Comparison of ENCODE assay signal across 11 cellular contexts in genomic region chr10:114766470-114766869, GRCh38. TPM values are rescaled to one million over a fixed set of nuclear protein-coding genes. Genes with fewer than 3 reads are reported as not detected.
DNase-seq lines count a peak whose midpoint lies in the region; ATAC-seq and TF ChIP-seq lines count a peak whose summit lies in the region.
"Had no signal": no experiment of that assay in that cellular context is flagged by ENCODE, and none has a peak within 500 bp of the region (broad histone marks: within the 10 kb centered on the region; RNA-seq: fewer than 3 reads in every experiment).

No MANE protein-coding gene starts in this region.

- no peaks in the 10 kb centered on the region for H3K36me3 ChIP-seq in HEK293 (ENCODE audit: control insufficient read depth in 2 of 2, insufficient read depth in 1 of 2, low read length in 2 of 2)
- H3K36me3 ChIP-seq in left lung = no peaks in the 10 kb centered on the region
- H3K36me3 ChIP-seq in BE2C = no peaks in the 10 kb centered on the region
- H3K36me3 ChIP-seq: sigmoid colon had no signal

- H3K9me3 Mint-ChIP-seq in memory B cell = no peaks in the 10 kb centered on the region
- H3K9me3 Mint-ChIP-seq: activated naive CD4-positive, alpha-beta T cell treated with anti-CD3 and anti-CD28 coated beads for 36 hours had no signal

- H3K9me3 ChIP-seq in HEK293 (ENCODE audit: control insufficient read depth, insufficient read depth, low read depth, low read length) = no peaks in the 10 kb centered on the region
- H3K9me3 ChIP-seq in left lung = no peaks in the 10 kb centered on the region
- H3K9me3 ChIP-seq in BE2C = no peaks in the 10 kb centered on the region
- H3K9me3 ChIP-seq: sigmoid colon had no signal

- ATAC-seq in memory B cell (ENCODE audit: low read depth) (no peak), GM21786 (IDR thresholded peaks at IDR 0.05; ENCODE audit: unreplicated experiment) (no peak), left lung (no peak)

- H3K4me1 Mint-ChIP-seq in memory B cell = no peaks in the 10 kb centered on the region

- H3K27me3 ChIP-seq in left lung (peaks cover 0 to 41% of the 10 kb centered on the region in 2 donors), BE2C (no peaks in the 10 kb centered on the region)

- POLR2A ChIA-PET in HEK293 (lab: Yijun Ruan, JAX) = interaction anchor here (1.1 to 1.2 kb wide), 2 partner anchors 17 to 56 kb away, joined by 3 to 4 read pairs; no protein-coding TSS in a partner anchor

- H3K27me3 Mint-ChIP-seq in memory B cell = peaks cover 24% of the 10 kb centered on the region

- H3K27ac Mint-ChIP-seq in memory B cell = no peak overlapping the region
- H3K27ac Mint-ChIP-seq: activated naive CD4-positive, alpha-beta T cell treated with anti-CD3 and anti-CD28 coated beads for 36 hours had no signal

- H3K27ac ChIP-seq in HEK293 (ENCODE audit: extremely low read depth, low read depth, low read length) (no peak overlapping the region), caudate nucleus (ENCODE audit: low read depth, low read length) (peak overlapping the region; percentile 64), left lung (no peak overlapping the region)
- H3K27ac ChIP-seq: C4-2B, sigmoid colon had no signal

- in situ Hi-C loops in ACHN (cut with HindIII; ENCODE audit: low pct_ligation_motif_present, low pct_unique_long_range_greater_than_20kb, low sequenced_read_pairs) = no loop called here
- in situ Hi-C loops in KBM-7 (cut with MboI; ENCODE audit: low pct_unique_long_range_greater_than_20kb, low sequenced_read_pairs) = no loop called here

- H3K36me3 Mint-ChIP-seq in memory B cell = no peaks in the 10 kb centered on the region

- H3K4me3 Mint-ChIP-seq in memory B cell = peak overlapping the region; percentile 49
- H3K4me3 Mint-ChIP-seq: activated naive CD4-positive, alpha-beta T cell treated with anti-CD3 and anti-CD28 coated beads for 36 hours had no signal

- intact Hi-C loops in left lung (cut with DNase I) = no loop called here

- DNase-seq in ACHN = peak; percentile 89
- DNase-seq in caudate nucleus (lab: John Stamatoyannopoulos, UW) = no peak
- no peak for DNase-seq in memory B cell (ENCODE audit: low spot score in 2 of 2)
- no peak for DNase-seq in KBM-7
- no peak for DNase-seq in left lung
- DNase-seq in BE2C = no peak
- DNase-seq: activated naive CD4-positive, alpha-beta T cell treated with anti-CD3 and anti-CD28 coated beads for 36 hours; sigmoid colon had no signal

- no peak for TF ChIP-seq CTCF in HEK293 (tag by site-specific recombination; IDR thresholded peaks at IDR 0.05)
- no peak for TF ChIP-seq CTCF in left lung (IDR thresholded peaks at IDR 0.05)
- no peak for TF ChIP-seq CTCF in BE2C (IDR thresholded peaks at IDR 0.05; ENCODE audit: low read depth, low read length)

- peaks cover 7% of the 10 kb centered on the region for H3K4me1 ChIP-seq in HEK293 (ENCODE audit: control insufficient read depth, insufficient read depth, low read length)
- H3K4me1 ChIP-seq in left lung = peaks cover 6 to 10% of the 10 kb centered on the region in 2 donors
- no peaks in the 10 kb centered on the region for H3K4me1 ChIP-seq in BE2C

- CTCF ChIA-PET in HEK293 (lab: Yijun Ruan, JAX) = interaction anchor here (0.6 to 1.0 kb wide), 3 partner anchors 20 to 462 kb away, joined by 3 to 4 read pairs (median 4); no protein-coding TSS in a partner anchor

- peak overlapping the region; percentile 65; the same call in 1 of the 2 replicates for H3K4me3 ChIP-seq in HEK293 (ENCODE audit: low read depth, low read length)
- H3K4me3 ChIP-seq in left lung = no peak overlapping the region
- H3K4me3 ChIP-seq in BE2C (ENCODE audit: low read depth, low read length) = no peak overlapping the region

TF ChIP-seq in HEK293, 187 proteins besides CTCF, POLR2A, EP300 and RAD21:
- TF ChIP-seq ZNF660 (tag by site-specific recombination; IDR thresholded peaks at IDR 0.05) (no peak), OSR2 (tag by site-specific recombination; IDR thresholded peaks at IDR 0.05) (no peak), ZNF174 (tag by site-specific recombination; IDR thresholded peaks at IDR 0.05) (no peak), ZNF341 (tag by site-specific recombination; IDR thresholded peaks at IDR 0.05; ENCODE audit: low read depth) (no peak), ZNF211 (tag by site-specific recombination; IDR thresholded peaks at IDR 0.05; ENCODE audit: low read depth) (no peak), ZNF548 (tag by site-specific recombination; IDR thresholded peaks at IDR 0.05) (no peak), ZNF473 (tag by site-specific recombination; IDR thresholded peaks at IDR 0.05) (no peak), ZBTB48 (tag by site-specific recombination; IDR thresholded peaks at IDR 0.05) (peak; percentile 54; the same call in 1 of the 2 replicates), ZNF558 (tag by site-specific recombination; IDR thresholded peaks at IDR 0.05) (no peak)
- TF ChIP-seq, protein P1, sequence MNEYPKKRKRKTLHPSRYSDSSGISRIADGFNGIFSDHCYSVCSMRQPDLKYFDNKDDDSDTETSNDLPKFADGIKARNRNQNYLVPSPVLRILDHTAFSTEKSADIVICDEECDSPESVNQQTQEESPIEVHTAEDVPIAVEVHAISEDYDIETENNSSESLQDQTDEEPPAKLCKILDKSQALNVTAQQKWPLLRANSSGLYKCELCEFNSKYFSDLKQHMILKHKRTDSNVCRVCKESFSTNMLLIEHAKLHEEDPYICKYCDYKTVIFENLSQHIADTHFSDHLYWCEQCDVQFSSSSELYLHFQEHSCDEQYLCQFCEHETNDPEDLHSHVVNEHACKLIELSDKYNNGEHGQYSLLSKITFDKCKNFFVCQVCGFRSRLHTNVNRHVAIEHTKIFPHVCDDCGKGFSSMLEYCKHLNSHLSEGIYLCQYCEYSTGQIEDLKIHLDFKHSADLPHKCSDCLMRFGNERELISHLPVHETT (tag by site-specific recombination; IDR thresholded peaks at IDR 0.05) = no peak
- TF ChIP-seq, protein P2, sequence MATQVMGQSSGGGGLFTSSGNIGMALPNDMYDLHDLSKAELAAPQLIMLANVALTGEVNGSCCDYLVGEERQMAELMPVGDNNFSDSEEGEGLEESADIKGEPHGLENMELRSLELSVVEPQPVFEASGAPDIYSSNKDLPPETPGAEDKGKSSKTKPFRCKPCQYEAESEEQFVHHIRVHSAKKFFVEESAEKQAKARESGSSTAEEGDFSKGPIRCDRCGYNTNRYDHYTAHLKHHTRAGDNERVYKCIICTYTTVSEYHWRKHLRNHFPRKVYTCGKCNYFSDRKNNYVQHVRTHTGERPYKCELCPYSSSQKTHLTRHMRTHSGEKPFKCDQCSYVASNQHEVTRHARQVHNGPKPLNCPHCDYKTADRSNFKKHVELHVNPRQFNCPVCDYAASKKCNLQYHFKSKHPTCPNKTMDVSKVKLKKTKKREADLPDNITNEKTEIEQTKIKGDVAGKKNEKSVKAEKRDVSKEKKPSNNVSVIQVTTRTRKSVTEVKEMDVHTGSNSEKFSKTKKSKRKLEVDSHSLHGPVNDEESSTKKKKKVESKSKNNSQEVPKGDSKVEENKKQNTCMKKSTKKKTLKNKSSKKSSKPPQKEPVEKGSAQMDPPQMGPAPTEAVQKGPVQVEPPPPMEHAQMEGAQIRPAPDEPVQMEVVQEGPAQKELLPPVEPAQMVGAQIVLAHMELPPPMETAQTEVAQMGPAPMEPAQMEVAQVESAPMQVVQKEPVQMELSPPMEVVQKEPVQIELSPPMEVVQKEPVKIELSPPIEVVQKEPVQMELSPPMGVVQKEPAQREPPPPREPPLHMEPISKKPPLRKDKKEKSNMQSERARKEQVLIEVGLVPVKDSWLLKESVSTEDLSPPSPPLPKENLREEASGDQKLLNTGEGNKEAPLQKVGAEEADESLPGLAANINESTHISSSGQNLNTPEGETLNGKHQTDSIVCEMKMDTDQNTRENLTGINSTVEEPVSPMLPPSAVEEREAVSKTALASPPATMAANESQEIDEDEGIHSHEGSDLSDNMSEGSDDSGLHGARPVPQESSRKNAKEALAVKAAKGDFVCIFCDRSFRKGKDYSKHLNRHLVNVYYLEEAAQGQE (tag by site-specific recombination; IDR thresholded peaks at IDR 0.05) = peak; percentile 90
- TF ChIP-seq, protein P3, sequence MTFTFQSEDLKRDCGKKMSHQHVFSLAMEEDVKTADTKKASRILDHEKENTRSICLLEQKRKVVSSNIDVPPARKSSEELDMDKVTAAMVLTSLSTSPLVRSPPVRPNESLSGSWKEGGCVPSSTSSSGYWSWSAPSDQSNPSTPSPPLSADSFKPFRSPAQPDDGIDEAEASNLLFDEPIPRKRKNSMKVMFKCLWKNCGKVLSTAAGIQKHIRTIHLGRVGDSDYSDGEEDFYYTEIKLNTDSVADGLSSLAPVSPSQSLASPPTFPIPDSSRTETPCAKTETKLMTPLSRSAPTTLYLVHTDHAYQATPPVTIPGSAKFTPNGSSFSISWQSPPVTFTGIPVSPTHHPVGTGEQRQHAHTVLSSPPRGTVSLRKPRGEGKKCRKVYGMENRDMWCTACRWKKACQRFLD (tag by site-specific recombination; IDR thresholded peaks at IDR 0.05) = no peak

RNA-seq across cellular contexts. Expression of gene FHIP2A, which starts 55.1 kb away (rescaled TPM):
- total RNA-seq in left lung = 10 to 100 TPM; 27.7 to 29.4 TPM
- 8.8 TPM for polyA plus RNA-seq in BE2C (2012; ENCODE audit: insufficient read depth, insufficient read length, low read depth)
